ENCODE assay signal across 9 cellular contexts in genomic region chr4:115082633-115083032, GRCh38. TPM values are rescaled to one million over a fixed set of nuclear protein-coding genes. Genes with fewer than 3 reads are reported as not detected.
"Had no signal": no experiment of that assay in that cellular context is flagged by ENCODE, and none has a peak within 500 bp of the region (broad histone marks: within the 10 kb centered on the region; RNA-seq: fewer than 3 reads in every experiment).

No MANE protein-coding gene starts in this region.

- H3K4me1 ChIP-seq: HAP-1 had no signal

- H3K4me3 Mint-ChIP-seq: HFFc6 had no signal

- H2AFZ ChIP-seq: GM23248 had no signal

- FAIRE-seq: HTR-8/SVneo had no signal

- DNase-seq: GM23248, GOT3, H7, HFFc6, KBM-7 had no signal

- H3K27ac ChIP-seq: GM23248 had no signal

- H3K27ac Mint-ChIP-seq: HFFc6 had no signal

- H3K36me3 ChIP-seq: HAP-1 had no signal

- H3K9ac ChIP-seq: GM23248 had no signal

- H3K4me3 ChIP-seq: GM23248, HAP-1 had no signal

- ATAC-seq: HCT116 had no signal

RNA-seq across cellular contexts. Expression of gene NDST4, which starts 30.8 kb away (rescaled TPM):
- total RNA-seq: GM23248, H7, HFFc6, HT-29 had no signal
- polyA plus RNA-seq: GM23248 had no signal
